Comparison of ENCODE assay signal across 23 cellular contexts in the genomic region with DNA sequence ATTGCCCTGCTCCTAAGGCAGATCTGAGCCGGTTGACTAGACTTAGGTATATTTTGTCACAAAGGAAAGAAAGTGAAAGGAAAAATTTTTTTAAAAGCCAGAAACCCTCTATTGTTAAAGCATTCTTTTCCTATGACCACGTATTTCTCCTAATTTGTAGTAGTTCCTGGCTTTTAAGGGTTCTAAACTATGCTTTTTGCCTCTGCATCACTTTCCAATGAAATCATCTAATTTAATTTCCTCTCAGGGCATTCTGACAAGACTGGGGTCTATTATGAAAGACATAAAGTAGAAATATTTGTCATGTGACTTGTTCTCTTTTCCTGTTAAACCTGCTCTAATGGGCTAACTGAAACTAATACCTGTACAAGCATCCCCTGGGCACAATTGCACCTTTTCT.
"Had no signal": no experiment of that assay in that cellular context is flagged by ENCODE, and none has a peak within 500 bp of the region (broad histone marks: within the 10 kb centered on the region; RNA-seq: fewer than 3 reads in every experiment).

No MANE protein-coding gene starts in this region.

- H3K4me1 Mint-ChIP-seq: activated CD4-positive, alpha-beta T cell treated with anti-CD3 and anti-CD28 coated beads, Interleukin-2, amount 10 ng/mL, durations not matched to agents 24 days and 14 days; activated naive CD8-positive, alpha-beta T cell treated with anti-CD3 and anti-CD28 coated beads, Interleukin-2, amount 50 U/mL, for 24 hours had no signal

- ATAC-seq: activated CD4-positive, CD25-positive, alpha-beta regulatory T cell treated with anti-CD3 and anti-CD28 coated beads, Interleukin-2, amount 50 U/mL, for 24 hours; activated CD8-positive, alpha-beta T cell treated with anti-CD3 and anti-CD28 coated beads for 36 hours; activated naive CD8-positive, alpha-beta T cell treated with anti-CD3 and anti-CD28 coated beads, Interleukin-2, amount 50 U/mL, for 24 hours; body of pancreas; esophagus mucosa; gastrocnemius medialis had no signal

- DNase-seq: activated CD4-positive, alpha-beta T cell treated with anti-CD3 and anti-CD28 coated beads, Interleukin-2, amount 10 ng/mL, durations not matched to agents 24 days and 14 days; activated CD8-positive, alpha-beta T cell treated with anti-CD3 and anti-CD28 coated beads for 36 hours; activated gamma-delta T cell; activated naive CD4-positive, alpha-beta T cell treated with anti-CD3 and anti-CD28 coated beads, Interleukin-2, amount 50 U/mL, for 16 hours; activated naive CD8-positive, alpha-beta T cell treated with anti-CD3 and anti-CD28 coated beads, Interleukin-2, amount 50 U/mL, for 24 hours; body of pancreas; caudate nucleus; effector CD4-positive, alpha-beta T cell; gastrocnemius medialis; head of caudate nucleus; occipital lobe; spleen; stimulated activated CD4-positive, alpha-beta T cell treated with anti-CD3 and anti-CD28 coated beads, Interleukin-4, amount 100 ng/mL, for 1 hour; stimulated activated naive CD4-positive, alpha-beta T cell; testis had no signal

- H3K9me3 Mint-ChIP-seq: activated CD4-positive, alpha-beta T cell treated with anti-CD3 and anti-CD28 coated beads, Interleukin-2, amount 10 ng/mL, durations not matched to agents 24 days and 14 days had no signal

- H3K9me3 ChIP-seq: body of pancreas, gastrocnemius medialis, testis, vagina had no signal

- H3K27me3 Mint-ChIP-seq: activated CD4-positive, alpha-beta T cell treated with anti-CD3 and anti-CD28 coated beads, Interleukin-2, amount 10 ng/mL, durations not matched to agents 24 days and 14 days; activated CD8-positive, alpha-beta T cell treated with anti-CD3 and anti-CD28 coated beads for 36 hours; activated naive CD8-positive, alpha-beta T cell treated with anti-CD3 and anti-CD28 coated beads, Interleukin-2, amount 50 U/mL, for 24 hours; dendritic cell treated with granulocyte-macrophage colony-stimulating factor and Interleukin-4, amounts not matched to agents 40 ng/mL and 50 ng/mL, for 4 days had no signal

- H3K27ac Mint-ChIP-seq: activated CD4-positive, alpha-beta T cell treated with anti-CD3 and anti-CD28 coated beads, Interleukin-2, amount 10 ng/mL, durations not matched to agents 24 days and 14 days; activated CD8-positive, alpha-beta T cell treated with anti-CD3 and anti-CD28 coated beads for 36 hours; activated naive CD8-positive, alpha-beta T cell treated with anti-CD3 and anti-CD28 coated beads, Interleukin-2, amount 50 U/mL, for 24 hours; activated T-helper 1 cell treated with anti-CD3 and anti-CD28 coated beads, Interleukin-12 subunit alpha, Interleukin-12 subunit beta, Interleukin-2, Interleukin-4 antibody, amounts not matched to agents 30 ng/mL and 10 ng/mL and 1 ng/mL, durations not matched to agents 14 hours and 24 hours and 36 hours; dendritic cell treated with granulocyte-macrophage colony-stimulating factor and Interleukin-4, amounts not matched to agents 40 ng/mL and 50 ng/mL, for 4 days had no signal

- H3K4me1 ChIP-seq: body of pancreas, gastrocnemius medialis, spleen, testis, vagina had no signal

- H3K4me3 Mint-ChIP-seq: activated CD4-positive, alpha-beta T cell treated with anti-CD3 and anti-CD28 coated beads, Interleukin-2, amount 10 ng/mL, durations not matched to agents 24 days and 14 days; activated CD8-positive, alpha-beta T cell treated with anti-CD3 and anti-CD28 coated beads for 36 hours; activated naive CD8-positive, alpha-beta T cell treated with anti-CD3 and anti-CD28 coated beads, Interleukin-2, amount 50 U/mL, for 24 hours; activated T-helper 1 cell treated with anti-CD3 and anti-CD28 coated beads, Interleukin-12 subunit alpha, Interleukin-12 subunit beta, Interleukin-2, Interleukin-4 antibody, amounts not matched to agents 30 ng/mL and 10 ng/mL and 1 ng/mL, durations not matched to agents 14 hours and 24 hours and 36 hours; dendritic cell treated with granulocyte-macrophage colony-stimulating factor and Interleukin-4, amounts not matched to agents 40 ng/mL and 50 ng/mL, for 4 days had no signal

- H3K27ac ChIP-seq: body of pancreas, gastrocnemius medialis, spleen, testis, vagina, VCaP had no signal

- FAIRE-seq: endometrium, islet of Langerhans had no signal

- H3K27me3 ChIP-seq: body of pancreas, gastrocnemius medialis, spleen, testis, vagina had no signal

- H3K4me3 ChIP-seq: body of pancreas, gastrocnemius medialis, testis, vagina had no signal

- H3K36me3 ChIP-seq: gastrocnemius medialis, spleen, vagina had no signal
